Comparison of ENCODE assay signal across 8 cellular contexts in the genomic region with DNA sequence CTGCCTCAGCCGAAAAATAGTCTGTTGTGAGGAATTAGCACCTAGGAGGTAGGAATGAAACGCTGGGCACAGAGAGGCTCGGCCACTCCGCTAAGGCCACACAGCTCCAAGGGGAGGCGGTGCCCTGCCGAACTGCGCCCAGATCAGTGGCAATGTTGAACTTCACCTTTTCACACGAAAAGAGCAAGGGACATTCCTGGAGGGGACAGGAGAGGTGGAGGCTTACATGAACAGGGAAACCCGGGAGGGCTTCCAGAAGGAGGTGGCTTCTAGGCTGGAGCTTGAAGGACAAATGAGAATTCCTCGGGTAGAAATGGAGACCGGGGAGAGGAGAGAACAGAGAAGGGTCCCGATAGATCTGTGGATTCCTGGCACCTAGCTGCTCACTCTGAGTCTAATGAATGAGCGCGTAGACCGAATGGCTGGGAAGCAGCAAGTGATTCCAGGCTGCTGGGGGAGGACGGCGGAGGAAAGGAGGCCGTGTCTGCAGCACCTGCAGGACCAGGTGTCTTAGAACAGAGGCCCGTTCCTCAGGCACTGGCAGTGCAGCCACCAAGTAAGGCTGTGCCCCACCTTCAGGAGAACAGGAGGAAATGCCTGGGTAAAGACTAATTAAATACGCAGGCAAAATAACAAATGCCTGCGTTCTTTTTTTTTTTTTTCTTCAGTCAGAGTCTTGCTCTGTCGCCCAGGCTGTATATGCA. TPM values are rescaled to one million over a fixed set of nuclear protein-coding genes. Genes with fewer than 3 reads are reported as not detected.
DNase-seq lines count a peak whose midpoint lies in the region; ATAC-seq and TF ChIP-seq lines count a peak whose summit lies in the region.

No MANE protein-coding gene starts in this region.

- H2AFZ ChIP-seq in OCI-LY1 (ENCODE audit: low read length): no peak overlapping the region
- H2AFZ ChIP-seq in parathyroid adenoma: peak overlapping the region; percentile 95

- peaks cover 28% of the 10 kb centered on the region for H3K4me1 ChIP-seq in OCI-LY1 (ENCODE audit: insufficient read depth, low read length, severe bottlenecking)
- H3K4me1 ChIP-seq in parathyroid adenoma: peaks cover 4% of the 10 kb centered on the region

- TF ChIP-seq CTCF in OCI-LY1 (IDR thresholded peaks at IDR 0.05; ENCODE audit: low read length) (peak; percentile 49), parathyroid adenoma (IDR thresholded peaks at IDR 0.05) (peak; percentile 40)

- H3K27ac ChIP-seq in OCI-LY1 (ENCODE audit: low read depth, low read length, poor library complexity, severe bottlenecking) (no peak overlapping the region), parathyroid adenoma (peak overlapping the region; percentile 78)

- H3K9me3 ChIP-seq in OCI-LY1 (ENCODE audit: low read length) (no peaks in the 10 kb centered on the region), parathyroid adenoma (ENCODE audit: control insufficient read depth, low read length) (no peaks in the 10 kb centered on the region)

- H3K36me3 ChIP-seq in OCI-LY1 (ENCODE audit: insufficient read depth, low read length) (no peaks in the 10 kb centered on the region), parathyroid adenoma (ENCODE audit: control insufficient read depth, insufficient read depth, low read length) (no peaks in the 10 kb centered on the region)

- intact Hi-C loops in Right ventricle myocardium inferior (cut with DNase I): loop anchor here (2.0 to 5.0 kb wide), 2 partner anchors 99 to 186 kb away; partner anchors contain the start of gene BAHCC1
- intact Hi-C loops in cardiac septum (cut with DNase I): loop anchor here (5.0 kb wide), 1 partner anchor 41 kb away; no protein-coding TSS in a partner anchor

- no peak for ATAC-seq in Right ventricle myocardium inferior
- ATAC-seq in HG03378 (IDR thresholded peaks at IDR 0.05; ENCODE audit: unreplicated experiment): peak; percentile 10

- H3F3A ChIP-seq in OCI-LY1 (ENCODE audit: insufficient read depth, low read length): no peaks in the 10 kb centered on the region

- peak; percentile 50 for DNase-seq in Right ventricle myocardium inferior (ENCODE audit: missing footprints)
- DNase-seq in cardiac septum (ENCODE audit: low spot score): no peak
- peak; percentile 47 for DNase-seq in activated effector memory CD4-positive, alpha-beta T cell treated with Interleukin-2 at 50 U/mL for 16 hours
- peak; percentile 85 for DNase-seq in germinal center (ENCODE audit: low spot score)
- DNase-seq in pons (ENCODE audit: low spot score): no peak

- H4K20me1 ChIP-seq in OCI-LY1 (ENCODE audit: insufficient read depth, low read length): no peaks in the 10 kb centered on the region

- H3K27me3 ChIP-seq in OCI-LY1 (ENCODE audit: insufficient read depth, low read length): no peaks in the 10 kb centered on the region; the same call in 1 of the 2 replicates
- H3K27me3 ChIP-seq in parathyroid adenoma (ENCODE audit: control insufficient read depth, insufficient read depth, low read length): no peaks in the 10 kb centered on the region

- H3K79me2 ChIP-seq in OCI-LY1 (ENCODE audit: insufficient read depth, low read length) (no peaks in the 10 kb centered on the region), parathyroid adenoma (peaks cover 7% of the 10 kb centered on the region)

- H3K4me3 ChIP-seq in OCI-LY1 (ENCODE audit: low read depth, low read length, poor library complexity, severe bottlenecking) (peak overlapping the region; percentile 73), parathyroid adenoma (ENCODE audit: low read depth, low read length) (peak overlapping the region; percentile 98)

- no peaks in the 10 kb centered on the region for H3K9me2 ChIP-seq in OCI-LY1 (ENCODE audit: low read depth, low read length)

- H3K9ac ChIP-seq in OCI-LY1 (ENCODE audit: low read length): peak overlapping the region; percentile 77
- peak overlapping the region; percentile 79 for H3K9ac ChIP-seq in parathyroid adenoma

- H3K4me2 ChIP-seq in OCI-LY1 (ENCODE audit: low read length) (peak overlapping the region; percentile 71), parathyroid adenoma (ENCODE audit: low read length) (peak overlapping the region; percentile 93)

RNA-seq across cellular contexts. Expression of gene SLC38A10, which starts 0.7 kb away (rescaled TPM):
- total RNA-seq in Right ventricle myocardium inferior (44.6 TPM), cardiac septum (36.0 TPM)

RNA-seq across cellular contexts. Expression of gene NDUFAF8, which starts 56.7 kb away (rescaled TPM):
- total RNA-seq in Right ventricle myocardium inferior (58.0 TPM), cardiac septum (61.0 TPM)

RNA-seq across cellular contexts. Expression of gene TEPSIN, which starts 57.0 kb away (rescaled TPM):
- total RNA-seq in Right ventricle myocardium inferior (11.1 TPM), cardiac septum (12.6 TPM)

Comparison
In these comparisons a context has a peak if more than half of its experiments do, and no peak if none do; other contexts are left out.
1. DNase-seq: peak in Right ventricle myocardium inferior (single experiment), activated effector memory CD4-positive, alpha-beta T cell treated with Interleukin-2 at 50 U/mL for 16 hours (single experiment) and germinal center (single experiment); none in cardiac septum (single experiment) and pons (single experiment).